13 cellular contexts compared by ENCODE assay signal in genomic region chr14:68898248-68899032, GRCh38.
DNase-seq lines count a peak whose midpoint lies in the region; ATAC-seq and TF ChIP-seq lines count a peak whose summit lies in the region.
"Had no signal": no experiment of that assay in that cellular context is flagged by ENCODE, and none has a peak within 500 bp of the region (broad histone marks: within the 10 kb centered on the region; RNA-seq: fewer than 3 reads in every experiment).

No MANE protein-coding gene starts in this region.

- no peak overlapping the region for H2BK5ac ChIP-seq in neuronal stem cell (ENCODE audit: low read length)

- CTCF ChIA-PET in HEK293T (lab: Yijun Ruan, JAX), result no interaction called here

- no peak overlapping the region for H3K4ac ChIP-seq in neuronal stem cell (ENCODE audit: low read length)

- H2AK5ac ChIP-seq in neuronal stem cell (ENCODE audit: low read depth, low read length), result no peak overlapping the region

- H3K4me1 ChIP-seq in neuronal stem cell (ENCODE audit: control insufficient read depth in 2 of 2, insufficient read depth in 1 of 2, low read depth in 1 of 2, low read length in 2 of 2), result no peaks in the 10 kb centered on the region
- H3K4me1 ChIP-seq: prostate gland had no signal

- no peak overlapping the region for H3K27ac ChIP-seq in neuronal stem cell (replicated peaks; ENCODE audit: low read length)

- no peak overlapping the region for H2AFZ ChIP-seq in neuronal stem cell (ENCODE audit: low read length)

- no peak overlapping the region for H2BK120ac ChIP-seq in neuronal stem cell (ENCODE audit: low read depth, low read length)

- peak overlapping the region; percentile 22 for H4K91ac ChIP-seq in neuronal stem cell (ENCODE audit: low read depth, low read length, poor library complexity)

- ATAC-seq in HG02610 (IDR thresholded peaks at IDR 0.05; ENCODE audit: unreplicated experiment), result no peak
- no peak for ATAC-seq in GM21423 (IDR thresholded peaks at IDR 0.05; ENCODE audit: unreplicated experiment)

- H3K4me3 Mint-ChIP-seq in CD14-positive monocyte (no peak overlapping the region), chondrocyte (ENCODE audit: unreplicated experiment) (peak overlapping the region; percentile 19)
- H3K4me3 Mint-ChIP-seq: memory B cell had no signal

- no peak for TF ChIP-seq CTCF in CD14-positive monocyte (IDR thresholded peaks at IDR 0.05)
- TF ChIP-seq CTCF in chondrocyte (IDR thresholded peaks at IDR 0.05), result no peak

- H3K36me3 ChIP-seq in neuronal stem cell (replicated peaks in 1 of 2; ENCODE audit: control insufficient read depth in 2 of 2, insufficient read depth in 2 of 2, low read length in 2 of 2), result peaks cover 54 to 93% of the 10 kb centered on the region in 2 donors

- no peak overlapping the region for H3K4me2 ChIP-seq in neuronal stem cell (ENCODE audit: insufficient read depth, low read length, poor library complexity, severe bottlenecking)

- H3K27ac Mint-ChIP-seq in CD14-positive monocyte, result peak overlapping the region in 5 of 7 donors; percentile 15 to 66 (median 51)
- peak overlapping the region; percentile 94 for H3K27ac Mint-ChIP-seq in chondrocyte (ENCODE audit: unreplicated experiment)
- H3K27ac Mint-ChIP-seq: memory B cell had no signal

- DNase-seq in CD14-positive monocyte (ENCODE audit: low spot score) (no peak), HEK293T (ENCODE audit: extremely low spot score) (no peak), chondrocyte (ENCODE audit: low spot score) (no peak), neuronal stem cell (ENCODE audit: low spot score) (no peak), NCI-H2227 treated with DMSO at 0.1 percent for 48 hours (lab: John Stamatoyannopoulos, UW) (no peak), NCI-H1436 treated with DMSO at 0.1 percent for 48 hours (lab: John Stamatoyannopoulos, UW) (no peak)
- DNase-seq: NCI-H1417 treated with DMSO at 0.1 percent for 48 hours; NCI-H524 treated with DMSO at 0.1 percent for 48 hours; stimulated activated CD4-positive, alpha-beta T cell treated with anti-CD3 and anti-CD28 coated beads, Interleukin-1b, Interleukin-23, amount 100 ng/mL, for 48 hours had no signal

- H2BK15ac ChIP-seq in neuronal stem cell (ENCODE audit: low read length), result no peak overlapping the region

- H3K79me1 ChIP-seq in neuronal stem cell (ENCODE audit: low read depth, low read length), result peaks cover 8% of the 10 kb centered on the region

- H3K27me3 ChIP-seq in neuronal stem cell (ENCODE audit: control insufficient read depth in 3 of 3, insufficient read depth in 3 of 3, low read depth in 1 of 3, low read length in 3 of 3), result no peaks in the 10 kb centered on the region

- H2BK12ac ChIP-seq in neuronal stem cell (ENCODE audit: low read length), result no peak overlapping the region

- peaks cover 0 to 2% (median 0%) of the 10 kb centered on the region in 7 donors for H3K9me3 Mint-ChIP-seq in CD14-positive monocyte
- no peaks in the 10 kb centered on the region for H3K9me3 Mint-ChIP-seq in chondrocyte (ENCODE audit: low read depth)
- H3K9me3 Mint-ChIP-seq: memory B cell had no signal

- H3K27me3 Mint-ChIP-seq in CD14-positive monocyte (ENCODE audit: low read depth in 3 of 3), result no peaks in the 10 kb centered on the region
- H3K27me3 Mint-ChIP-seq in chondrocyte (ENCODE audit: low read depth), result no peaks in the 10 kb centered on the region

- H3K9ac ChIP-seq in neuronal stem cell (ENCODE audit: low read depth, low read length, poor library complexity), result peak overlapping the region; percentile 72

- H3K18ac ChIP-seq in neuronal stem cell (ENCODE audit: low read length), result no peak overlapping the region

- WGBS in neuronal stem cell (ENCODE audit: extremely low coverage in 2 of 2, insufficient read length in 2 of 2, insufficient replicate concordance in 1 of 2), 2 donors, result 100% methylated on average over 1 of the region's 13 CpGs; no CpG with 5 or more reads in 1 of the 2 donors

- H3K23ac ChIP-seq in neuronal stem cell (ENCODE audit: low read depth, low read length, poor library complexity), result peak overlapping the region; percentile 98

- H3K9me3 ChIP-seq in neuronal stem cell (replicated peaks in 1 of 2; ENCODE audit: control insufficient read depth in 2 of 2, insufficient read depth in 1 of 2, low read depth in 1 of 2, low read length in 2 of 2), result peaks cover 0 to 2% of the 10 kb centered on the region in 2 donors
- H3K9me3 ChIP-seq: prostate gland had no signal

- H4K8ac ChIP-seq in neuronal stem cell (ENCODE audit: low read depth, low read length), result no peak overlapping the region

- H3K36me3 Mint-ChIP-seq in CD14-positive monocyte, result peaks cover 69 to 98% of the 10 kb centered on the region in 2 donors
- H3K36me3 Mint-ChIP-seq in chondrocyte (ENCODE audit: low read depth), result peaks cover 72% of the 10 kb centered on the region

- H3K4me1 Mint-ChIP-seq in CD14-positive monocyte, result peaks cover 19% of the 10 kb centered on the region
- peaks cover 72% of the 10 kb centered on the region for H3K4me1 Mint-ChIP-seq in chondrocyte (ENCODE audit: low read depth)

- H3K4me3 ChIP-seq in neuronal stem cell (ENCODE audit: low read length in 2 of 2), result peak overlapping the region in 1 of 2 donors; percentile 3
- H3K4me3 ChIP-seq: prostate gland had no signal

- H3K14ac ChIP-seq in neuronal stem cell (ENCODE audit: low read length), result no peak overlapping the region

- POLR2A ChIA-PET in HEK293T (lab: Yijun Ruan, JAX), result no interaction called here

- intact Hi-C loops in CD14-positive monocyte (cut with micrococcal nuclease), result no loop called here

TF ChIP-seq in HEK293T, 16 proteins besides CTCF, POLR2A, EP300 and RAD21:
- 0 out of 2 replicates have a peak, but pooled peaks have one; percentile 67 for TF ChIP-seq TARDBP (IDR thresholded peaks at IDR 0.05)
- TF ChIP-seq LEF1 (IDR thresholded peaks at IDR 0.05; ENCODE audit: borderline replicate concordance), result no peak
